Comparison of ENCODE assay signal across 25 cellular contexts in genomic region chr14:99452968-99453367, GRCh38.
"Had no signal": no experiment of that assay in that cellular context is flagged by ENCODE, and none has a peak within 500 bp of the region (broad histone marks: within the 10 kb centered on the region; RNA-seq: fewer than 3 reads in every experiment).

No MANE protein-coding gene starts in this region.

- H3K9me3 Mint-ChIP-seq: natural killer cell; nephron; stimulated activated effector memory CD8-positive, alpha-beta T cell treated with anti-CD3 and anti-CD28 coated beads, Interleukin-12 subunit alpha, Interleukin-12 subunit beta, amount 100 ng/mL, for 72 hours; stimulated activated naive B cell treated with anti-CD40 and anti-IgM and Interleukin-4, amounts not matched to agents 10 μg/mL and 1 μg/mL and 100 μg/mL, for 72 hours; stimulated activated naive CD8-positive, alpha-beta T cell treated with anti-CD3 and anti-CD28 coated beads, Interleukin-15, Interleukin-2, amounts not matched to agents 100 ng/mL and 50 ng/mL, for 24 hours had no signal

- H3K36me3 ChIP-seq: prostate gland had no signal

- H3K4me1 Mint-ChIP-seq: stimulated activated naive B cell treated with anti-CD40 and anti-IgM and Interleukin-4, amounts not matched to agents 10 μg/mL and 1 μg/mL and 100 μg/mL, for 72 hours had no signal

- H3K4me1 ChIP-seq: prostate gland, right lobe of liver, sigmoid colon, thyroid gland, tibial nerve, upper lobe of left lung had no signal

- H3K4me3 Mint-ChIP-seq: natural killer cell; nephron; stimulated activated effector memory CD8-positive, alpha-beta T cell treated with anti-CD3 and anti-CD28 coated beads, Interleukin-12 subunit alpha, Interleukin-12 subunit beta, amount 100 ng/mL, for 72 hours; stimulated activated naive B cell treated with anti-CD40 and anti-IgM and Interleukin-4, amounts not matched to agents 10 μg/mL and 1 μg/mL and 100 μg/mL, for 72 hours; stimulated activated naive CD8-positive, alpha-beta T cell treated with anti-CD3 and anti-CD28 coated beads, Interleukin-15, Interleukin-2, amounts not matched to agents 100 ng/mL and 50 ng/mL, for 24 hours had no signal

- ATAC-seq: natural killer cell; pancreas; right cardiac atrium; right lobe of liver; stimulated activated effector memory CD8-positive, alpha-beta T cell treated with anti-CD3 and anti-CD28 coated beads, Interleukin-12 subunit alpha, Interleukin-12 subunit beta, amount 100 ng/mL, for 72 hours; stimulated activated naive B cell treated with anti-CD40 and anti-IgM and Interleukin-4, amounts not matched to agents 10 μg/mL and 1 μg/mL and 100 μg/mL, for 72 hours had no signal

- H3K27ac ChIP-seq: neutrophil, pancreas, prostate gland, right lobe of liver, sigmoid colon, stomach, thoracic aorta, thyroid gland, tibial nerve, upper lobe of left lung, vagina had no signal

- H3K27me3 ChIP-seq: neutrophil, pancreas, right lobe of liver, sigmoid colon, stomach, thyroid gland, tibial nerve, upper lobe of left lung, vagina had no signal

- H3K9me3 ChIP-seq: neutrophil, pancreas, prostate gland, right lobe of liver, sigmoid colon, stomach, thoracic aorta, thyroid gland, tibial nerve, upper lobe of left lung, vagina had no signal

- H3K27ac Mint-ChIP-seq: nephron; stimulated activated naive B cell treated with anti-CD40 and anti-IgM and Interleukin-4, amounts not matched to agents 10 μg/mL and 1 μg/mL and 100 μg/mL, for 72 hours; stimulated activated naive CD8-positive, alpha-beta T cell treated with anti-CD3 and anti-CD28 coated beads, Interleukin-15, Interleukin-2, amounts not matched to agents 100 ng/mL and 50 ng/mL, for 24 hours had no signal

- H3K4me3 ChIP-seq: pancreas, prostate gland, right lobe of liver, sigmoid colon, stomach, thoracic aorta, thyroid gland, tibial nerve, upper lobe of left lung, vagina had no signal

- DNase-seq: natural killer cell; nucleus accumbens; pancreas; right cardiac atrium; right lobe of liver; sigmoid colon; small intestine; stimulated activated CD4-positive, alpha-beta T cell treated with anti-CD3 and anti-CD28 coated beads, Interleukin-15, amount 100 ng/mL, for 24 hours; stimulated activated CD4-positive, alpha-beta T cell treated with anti-CD3 and anti-CD28 coated beads, Interleukin-2, amount 100 ng/mL, for 24 hours; stimulated activated CD4-positive, alpha-beta T cell treated with anti-CD3 and anti-CD28 coated beads, Interleukin-2, amount 100 ng/mL, for 48 hours; stimulated activated CD4-positive, alpha-beta T cell treated with anti-CD3 and anti-CD28 coated beads, Interleukin-4, amount 100 ng/mL, for 24 hours; stimulated activated naive B cell treated with anti-CD40 and anti-IgM and Interleukin-4, amounts not matched to agents 10 μg/mL and 1 μg/mL and 100 μg/mL, for 72 hours; stimulated activated naive CD4-positive, alpha-beta T cell treated with Interleukin-2 at 50 U/mL for 16 hours; stomach; thyroid gland; trophoblast cell; upper lobe of left lung had no signal

- H3K27me3 Mint-ChIP-seq: stimulated activated naive B cell treated with anti-CD40 and anti-IgM and Interleukin-4, amounts not matched to agents 10 μg/mL and 1 μg/mL and 100 μg/mL, for 72 hours; stimulated activated naive CD8-positive, alpha-beta T cell treated with anti-CD3 and anti-CD28 coated beads, Interleukin-15, Interleukin-2, amounts not matched to agents 100 ng/mL and 50 ng/mL, for 24 hours had no signal
